32 cellular contexts compared by ENCODE assay signal in genomic region chr7:56019501-56019900, GRCh38.
"Had no signal": no experiment of that assay in that cellular context is flagged by ENCODE, and none has a peak within 500 bp of the region (broad histone marks: within the 10 kb centered on the region; RNA-seq: fewer than 3 reads in every experiment).

No MANE protein-coding gene starts in this region.

- H3K4me1 Mint-ChIP-seq: activated B cell treated with CpG ODN at 0.5 μM for 24 hours; activated T-helper 17 cell treated with anti-CD3 and anti-CD28 coated beads, Interleukin-2, amount 50 U/mL, for 72 hours; endodermal cell had no signal

- H3K9me3 Mint-ChIP-seq: activated B cell treated with CpG ODN at 0.5 μM for 24 hours; activated CD8-positive, alpha-beta T cell treated with anti-CD3 and anti-CD28 coated beads for 36 hours; activated T-cell treated with anti-CD3 and anti-CD28 coated beads, Interleukin-2, amount 50 U/mL, for 4 hours; activated T-helper 17 cell treated with anti-CD3 and anti-CD28 coated beads, Interleukin-2, amount 50 U/mL, for 72 hours; dendritic cell treated with granulocyte-macrophage colony-stimulating factor and Interleukin-4, amounts not matched to agents 40 ng/mL and 50 ng/mL, for 4 days; endodermal cell; T-helper 2 cell treated with Interferon-gamma antibody and Interleukin-4, amounts not matched to agents 5 μg/mL and 100 μg/mL, for 36 hours had no signal

- H3K27ac ChIP-seq: body of pancreas, coronary artery, dorsolateral prefrontal cortex, esophagus muscularis mucosa, foreskin keratinocyte, WERI-Rb-1 had no signal

- H3K27ac Mint-ChIP-seq: activated B cell treated with CpG ODN at 0.5 μM for 24 hours; activated CD8-positive, alpha-beta T cell treated with anti-CD3 and anti-CD28 coated beads for 36 hours; activated naive CD8-positive, alpha-beta T cell; activated T-helper 17 cell treated with anti-CD3 and anti-CD28 coated beads, Interleukin-2, amount 50 U/mL, for 72 hours; dendritic cell treated with granulocyte-macrophage colony-stimulating factor and Interleukin-4, amounts not matched to agents 40 ng/mL and 50 ng/mL, for 4 days; endodermal cell; T-helper 17 cell; T-helper 2 cell treated with Interferon-gamma antibody and Interleukin-4, amounts not matched to agents 5 μg/mL and 100 μg/mL, for 36 hours had no signal

- DNase-seq: activated B cell treated with CpG ODN at 0.5 μM for 24 hours; activated CD4-positive, alpha-beta T cell treated with anti-CD3 and anti-CD28 coated beads for 48 hours; activated CD4-positive, alpha-beta T cell treated with anti-CD3 and anti-CD28 coated beads, Interleukin-2, amount 50 U/mL, for 1 hour; activated CD4-positive, alpha-beta T cell treated with anti-CD3 and anti-CD28 coated beads, Interleukin-2, amount 50 U/mL, for 48 hours; activated CD8-positive, alpha-beta memory T cell treated with anti-CD3 and anti-CD28 coated beads for 24 hours; activated CD8-positive, alpha-beta T cell treated with anti-CD3 and anti-CD28 coated beads for 36 hours; activated effector memory CD4-positive, alpha-beta T cell treated with Interleukin-2 at 50 U/mL for 16 hours; activated gamma-delta T cell treated with Interleukin-2 at 50 U/mL for 16 hours; activated naive CD4-positive, alpha-beta T cell treated with anti-CD3 and anti-CD28 coated beads, Interleukin-2, amount 50 U/mL, for 16 hours; activated naive CD4-positive, alpha-beta T cell treated with Interleukin-2 at 50 U/mL for 16 hours; activated T-cell treated with anti-CD3 and anti-CD28 coated beads, Interleukin-2, amount 50 U/mL, for 4 hours; amniotic stem cell; anterior cingulate cortex; body of pancreas; caudate nucleus; dorsolateral prefrontal cortex; effector memory CD4-positive, alpha-beta T cell; endodermal cell; erythroblast; foreskin keratinocyte; head of caudate nucleus; T-helper 1 cell; T-helper 17 cell; T1000; WERI-Rb-1 had no signal

- H3K27me3 ChIP-seq: body of pancreas, dorsolateral prefrontal cortex, esophagus muscularis mucosa, foreskin keratinocyte had no signal

- H3K4me1 ChIP-seq: body of pancreas, esophagus muscularis mucosa, foreskin keratinocyte had no signal

- H3K27me3 Mint-ChIP-seq: activated B cell treated with CpG ODN at 0.5 μM for 24 hours; activated CD8-positive, alpha-beta T cell treated with anti-CD3 and anti-CD28 coated beads for 36 hours; activated naive CD8-positive, alpha-beta T cell; activated T-helper 17 cell treated with anti-CD3 and anti-CD28 coated beads, Interleukin-2, amount 50 U/mL, for 72 hours; dendritic cell treated with granulocyte-macrophage colony-stimulating factor and Interleukin-4, amounts not matched to agents 40 ng/mL and 50 ng/mL, for 4 days; T-helper 17 cell had no signal

- H3K9me3 ChIP-seq: body of pancreas, esophagus muscularis mucosa had no signal

- ATAC-seq: activated CD4-positive, CD25-positive, alpha-beta regulatory T cell treated with anti-CD3 and anti-CD28 coated beads, Interleukin-2, amount 50 U/mL, for 24 hours; activated CD8-positive, alpha-beta T cell treated with anti-CD3 and anti-CD28 coated beads for 36 hours; activated T-cell treated with anti-CD3 and anti-CD28 coated beads, Interleukin-2, amount 50 U/mL, for 4 hours; activated T-helper 17 cell treated with anti-CD3 and anti-CD28 coated beads, Interleukin-2, amount 50 U/mL, for 72 hours; body of pancreas; foreskin keratinocyte; T-helper 17 cell had no signal

- H3K4me3 Mint-ChIP-seq: activated B cell treated with CpG ODN at 0.5 μM for 24 hours; activated CD8-positive, alpha-beta T cell treated with anti-CD3 and anti-CD28 coated beads for 36 hours; activated naive CD8-positive, alpha-beta T cell; activated T-cell treated with anti-CD3 and anti-CD28 coated beads, Interleukin-2, amount 50 U/mL, for 4 hours; activated T-helper 17 cell treated with anti-CD3 and anti-CD28 coated beads, Interleukin-2, amount 50 U/mL, for 72 hours; dendritic cell treated with granulocyte-macrophage colony-stimulating factor and Interleukin-4, amounts not matched to agents 40 ng/mL and 50 ng/mL, for 4 days; endodermal cell; T-helper 17 cell; T-helper 2 cell treated with Interferon-gamma antibody and Interleukin-4, amounts not matched to agents 5 μg/mL and 100 μg/mL, for 36 hours had no signal

- H3K4me3 ChIP-seq: body of pancreas, coronary artery, dorsolateral prefrontal cortex, esophagus muscularis mucosa had no signal
